ENCODE assay signal across 7 cellular contexts in the genomic region with DNA sequence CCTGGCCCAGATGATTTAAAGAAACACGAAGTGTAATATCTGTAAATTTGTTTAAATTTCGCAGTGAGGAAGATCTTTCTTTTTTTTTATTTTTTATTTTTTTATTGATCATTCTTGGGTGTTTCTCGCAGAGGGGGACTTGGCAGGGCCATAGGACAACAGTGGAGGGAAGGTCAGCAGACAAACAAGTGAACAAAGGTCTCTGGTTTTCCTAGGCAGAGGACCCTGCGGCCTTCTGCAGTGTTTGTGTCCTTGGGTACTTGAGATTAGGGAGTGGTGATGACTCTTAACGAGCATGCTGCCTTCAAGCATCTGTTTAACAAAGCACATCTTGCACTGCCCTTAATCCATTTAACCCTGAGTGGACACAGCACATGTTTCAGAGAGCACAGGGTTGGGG. TPM values are rescaled to one million over a fixed set of nuclear protein-coding genes. Genes with fewer than 3 reads are reported as not detected.
"Had no signal": no experiment of that assay in that cellular context is flagged by ENCODE, and none has a peak within 500 bp of the region (broad histone marks: within the 10 kb centered on the region; RNA-seq: fewer than 3 reads in every experiment).

No MANE protein-coding gene starts in this region.

RNA-seq across cellular contexts. Expression of a gene that starts 14.3 kb away (rescaled TPM):
- total RNA-seq: dermis microvascular lymphatic vessel endothelial cell, endodermal cell, endothelial cell of umbilical vein, epithelial cell of proximal tubule, foreskin keratinocyte, glomerular endothelial cell had no signal
- polyA plus RNA-seq: endothelial cell of umbilical vein, fibroblast of lung, foreskin keratinocyte had no signal
